Comparison of ENCODE assay signal across 17 cellular contexts in the genomic region with DNA sequence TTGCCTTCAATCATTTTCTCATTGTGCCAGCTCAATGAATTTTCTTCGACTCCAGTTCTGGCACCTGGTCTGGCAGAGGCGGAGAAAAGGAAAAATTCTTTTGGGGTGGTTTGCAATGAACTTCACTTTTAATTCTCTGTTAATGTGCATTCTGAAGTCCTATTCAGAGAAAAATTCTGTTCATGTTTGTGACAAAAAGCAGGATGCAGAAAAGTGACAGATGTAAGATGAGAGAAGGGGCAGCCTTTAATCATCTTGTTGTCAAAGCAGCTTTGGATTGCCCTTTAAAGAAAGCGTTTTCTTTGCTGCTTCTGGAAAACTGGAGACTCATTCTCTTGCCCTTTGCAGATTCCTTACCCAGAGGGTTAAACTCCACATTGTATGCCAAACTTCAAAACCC.
DNase-seq lines count a peak whose midpoint lies in the region; ATAC-seq and TF ChIP-seq lines count a peak whose summit lies in the region.
"Had no signal": no experiment of that assay in that cellular context is flagged by ENCODE, and none has a peak within 500 bp of the region (broad histone marks: within the 10 kb centered on the region; RNA-seq: fewer than 3 reads in every experiment).

No MANE protein-coding gene starts in this region.

- H3K27ac ChIP-seq in IMR-90 (ENCODE audit: insufficient read depth, low read length) (no peak overlapping the region), thyroid gland (no peak overlapping the region)
- H3K27ac ChIP-seq: 22Rv1, BLaER1 had no signal

- peak overlapping the region; percentile 21; the same call in 1 of the 2 replicates for H2BK120ac ChIP-seq in IMR-90 (ENCODE audit: low read depth, low read length)

- H2BK20ac ChIP-seq in IMR-90 (ENCODE audit: low read depth, low read length) = no peak overlapping the region

- H3K9me1 ChIP-seq in IMR-90 (ENCODE audit: insufficient read depth, low read length) = no peaks in the 10 kb centered on the region

- H3K9ac ChIP-seq in IMR-90 (ENCODE audit: low read depth, low read length) = no peak overlapping the region
- H3K9ac ChIP-seq: BLaER1 had no signal

- H4K20me1 ChIP-seq in IMR-90 (ENCODE audit: insufficient read depth, low read length) = no peaks in the 10 kb centered on the region
- H4K20me1 ChIP-seq: BLaER1 had no signal

- H3K4ac ChIP-seq in IMR-90 (ENCODE audit: low read depth, low read length) = no peak overlapping the region

- intact Hi-C loops in IMR-90 (cut with micrococcal nuclease) (no loop called here), Right ventricle myocardium superior (cut with DNase I) (no loop called here), thyroid gland (cut with DNase I) (no loop called here)

- CTCF ChIA-PET in IMR-90 (lab: Yijun Ruan, JAX) = no interaction called here

- dilution Hi-C loops in IMR-90 (cut with HindIII; ENCODE audit: low sequenced_read_pairs, unreplicated experiment) = no loop called here

- H2BK15ac ChIP-seq in IMR-90 (ENCODE audit: low read depth, low read length) = no peak overlapping the region

- TF ChIP-seq POLR2A in IMR-90 (IDR thresholded peaks at IDR 0.05; ENCODE audit: low read depth, low read length) (no peak), thyroid gland (IDR thresholded peaks at IDR 0.05) (no peak)

- no peak overlapping the region for H3K4me2 ChIP-seq in IMR-90 (ENCODE audit: low read depth, low read length)
- H3K4me2 ChIP-seq: BLaER1, GM23338 had no signal

- H3K27me3 ChIP-seq in IMR-90 (ENCODE audit: control insufficient read depth, insufficient read depth, low read length) (no peaks in the 10 kb centered on the region), thyroid gland (no peaks in the 10 kb centered on the region)
- H3K27me3 ChIP-seq: BLaER1 had no signal

- peak; percentile 69 for DNase-seq in NCI-H1694 treated with DMSO at 0.1 percent for 48 hours (lab: John Stamatoyannopoulos, UW)
- DNase-seq in NCI-H1694 (lab: John Stamatoyannopoulos, UW) = no peak
- DNase-seq in IMR-90 = no peak
- DNase-seq in glutamatergic neuron = no peak
- DNase-seq in retina = peak; percentile 21
- DNase-seq in Right ventricle myocardium superior = no peak
- no peak for DNase-seq in thyroid gland
- DNase-seq in HCEC 1CT = no peak
- DNase-seq: AML-193; Caco-2; CD8-positive, alpha-beta memory T cell; DMS53; GF-D8; H7 had no signal

- no TSS peak for BruUV-seq in IMR-90 (replicated peaks; lab: Mats Ljungman, UMichigan)

- ATAC-seq in IMR-90 (ENCODE audit: low read depth) (no peak), Right ventricle myocardium superior (ENCODE audit: poor library complexity) (no peak)

- H3K36me3 ChIP-seq in IMR-90 (ENCODE audit: control insufficient read depth, insufficient read depth, low read length) (no peaks in the 10 kb centered on the region), thyroid gland (no peaks in the 10 kb centered on the region)
- H3K36me3 ChIP-seq: BLaER1 had no signal

- H3K27ac Mint-ChIP-seq in glutamatergic neuron (ENCODE audit: unreplicated experiment) = peak overlapping the region; percentile 56
- H3K27ac Mint-ChIP-seq: CD8-positive, alpha-beta memory T cell; GM23338 had no signal

- H4K5ac ChIP-seq in IMR-90 (ENCODE audit: low read depth, low read length) = peak overlapping the region; percentile 40; the same call in 1 of the 2 replicates

- H2AK5ac ChIP-seq in IMR-90 (ENCODE audit: low read depth, low read length) = no peak overlapping the region

- no peak for TF ChIP-seq RAD21 in IMR-90 (IDR thresholded peaks at IDR 0.05; ENCODE audit: low read length)

- H3K23ac ChIP-seq in IMR-90 (ENCODE audit: low read depth, low read length) = no peak overlapping the region

- POLR2A ChIA-PET in IMR-90 (lab: Charles Lee; ENCODE audit: unreplicated experiment) = no interaction called here

- no peak for TF ChIP-seq CTCF in IMR-90 (conservative IDR thresholded peaks at IDR 0.05; ENCODE audit: low read depth, low read length)
- no peak for TF ChIP-seq CTCF in glutamatergic neuron (IDR thresholded peaks at IDR 0.05; ENCODE audit: partially characterized antibody, unreplicated experiment)
- no peak for TF ChIP-seq CTCF in thyroid gland (IDR thresholded peaks at IDR 0.05)

- in situ Hi-C loops in IMR-90 (cut with MboI; ENCODE audit: low sequenced_read_pairs) = no loop called here

- H3K9me3 Mint-ChIP-seq in glutamatergic neuron (ENCODE audit: unreplicated experiment) = no peaks in the 10 kb centered on the region
- H3K9me3 Mint-ChIP-seq: CD8-positive, alpha-beta memory T cell; GM23338 had no signal

- peak overlapping the region; percentile 61; the same call in 1 of the 2 replicates for H3K18ac ChIP-seq in IMR-90 (ENCODE audit: low read depth, low read length)

- H3K56ac ChIP-seq in IMR-90 (ENCODE audit: extremely low read depth, insufficient read depth, low read length) = no peak overlapping the region; the same call in 1 of the 2 replicates

- 0 out of 4 replicates have a peak overlapping the region, but pooled peaks of 1 of the 2 experiments have one; percentile 31 for H4K8ac ChIP-seq in IMR-90 (ENCODE audit: low read depth in 2 of 2, low read length in 2 of 2)

- H3K27me3 Mint-ChIP-seq in glutamatergic neuron (ENCODE audit: unreplicated experiment) = peaks cover 2% of the 10 kb centered on the region

- H3K9me3 ChIP-seq in IMR-90 (ENCODE audit: control insufficient read depth, insufficient read depth, low read length) (no peaks in the 10 kb centered on the region), thyroid gland (no peaks in the 10 kb centered on the region)
- H3K9me3 ChIP-seq: BLaER1, Caco-2 had no signal

- no CpG with 5 or more reads among the region's 3 CpGs for WGBS in IMR-90 (ENCODE audit: extremely low coverage in 2 of 2, insufficient read length in 1 of 2), 2 experiments
- 77 to 92% methylated on average over 3 of the region's 3 CpGs for WGBS in thyroid gland, 2 donors

- H3K4me1 ChIP-seq in IMR-90 (ENCODE audit: control insufficient read depth, insufficient read depth, low read length) (peaks cover 8% of the 10 kb centered on the region), thyroid gland (peaks cover 4 to 15% of the 10 kb centered on the region in 2 donors)
- H3K4me1 ChIP-seq: BLaER1, Caco-2 had no signal

- H3K79me1 ChIP-seq in IMR-90 (ENCODE audit: low read depth in 1 of 2, low read length in 2 of 2) = no peaks in the 10 kb centered on the region

- no peak overlapping the region for H3K4me3 Mint-ChIP-seq in glutamatergic neuron (ENCODE audit: unreplicated experiment)
- H3K4me3 Mint-ChIP-seq: CD8-positive, alpha-beta memory T cell; GM23338 had no signal

- no peak overlapping the region for H2AK9ac ChIP-seq in IMR-90 (replicated peaks; ENCODE audit: low read depth, low read length, poor library complexity)

- peak overlapping the region; percentile 20; the same call in 1 of the 2 replicates for H3K14ac ChIP-seq in IMR-90 (replicated peaks; ENCODE audit: low read depth, low read length)

- H2BK5ac ChIP-seq in IMR-90 (ENCODE audit: low read depth, low read length, poor library complexity, severe bottlenecking) = no peak overlapping the region

- H3K36me3 Mint-ChIP-seq in glutamatergic neuron (ENCODE audit: unreplicated experiment) = no peaks in the 10 kb centered on the region
- H3K36me3 Mint-ChIP-seq: CD8-positive, alpha-beta memory T cell had no signal

- no peak overlapping the region for H2AFZ ChIP-seq in IMR-90 (replicated peaks; ENCODE audit: low read length, poor library complexity)

- H3K4me3 ChIP-seq in IMR-90 (ENCODE audit: insufficient read depth, low read depth, low read length) = no peak overlapping the region
- no peak overlapping the region for H3K4me3 ChIP-seq in thyroid gland (replicated peaks in 1 of 3)
- H3K4me3 ChIP-seq: BLaER1, GM23338 had no signal

- peaks cover 31% of the 10 kb centered on the region for H3K4me1 Mint-ChIP-seq in glutamatergic neuron (ENCODE audit: low read depth, unreplicated experiment)
- H3K4me1 Mint-ChIP-seq: CD8-positive, alpha-beta memory T cell had no signal

- no peak overlapping the region; the same call in 1 of the 2 replicates for H4K91ac ChIP-seq in IMR-90 (ENCODE audit: insufficient read depth, low read depth, low read length)

TF ChIP-seq in IMR-90, 13 proteins besides CTCF, POLR2A, EP300 and RAD21:
- TF ChIP-seq MAFK (IDR thresholded peaks at IDR 0.05; ENCODE audit: low read depth, low read length) = no peak
- TF ChIP-seq NFE2L2 (IDR thresholded peaks at IDR 0.05; ENCODE audit: low read depth, low read length) = no peak
- no peak for TF ChIP-seq SMC3 (IDR thresholded peaks at IDR 0.05; ENCODE audit: low read depth, low read length)
- TF ChIP-seq MXI1 (IDR thresholded peaks at IDR 0.05; ENCODE audit: borderline replicate concordance, low read depth, low read length) = no peak
- no peak for TF ChIP-seq FOS (IDR thresholded peaks at IDR 0.05; ENCODE audit: low read depth, low read length)
- TF ChIP-seq, protein P1, sequence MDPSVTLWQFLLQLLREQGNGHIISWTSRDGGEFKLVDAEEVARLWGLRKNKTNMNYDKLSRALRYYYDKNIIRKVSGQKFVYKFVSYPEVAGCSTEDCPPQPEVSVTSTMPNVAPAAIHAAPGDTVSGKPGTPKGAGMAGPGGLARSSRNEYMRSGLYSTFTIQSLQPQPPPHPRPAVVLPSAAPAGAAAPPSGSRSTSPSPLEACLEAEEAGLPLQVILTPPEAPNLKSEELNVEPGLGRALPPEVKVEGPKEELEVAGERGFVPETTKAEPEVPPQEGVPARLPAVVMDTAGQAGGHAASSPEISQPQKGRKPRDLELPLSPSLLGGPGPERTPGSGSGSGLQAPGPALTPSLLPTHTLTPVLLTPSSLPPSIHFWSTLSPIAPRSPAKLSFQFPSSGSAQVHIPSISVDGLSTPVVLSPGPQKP (IDR thresholded peaks at IDR 0.05; ENCODE audit: borderline replicate concordance, low read depth, low read length) = no peak
- no peak for TF ChIP-seq BHLHE40 (IDR thresholded peaks at IDR 0.05; ENCODE audit: low read depth, low read length)

Comparison
In these comparisons a context has a peak if more than half of its experiments do, and no peak if none do; other contexts are left out.
1. DNase-seq: peak in NCI-H1694 treated with DMSO at 0.1 percent for 48 hours (single experiment) and retina (single experiment); none in NCI-H1694 (single experiment), IMR-90 (single experiment), glutamatergic neuron (single experiment), Right ventricle myocardium superior (single experiment), thyroid gland (0 of 2) and HCEC 1CT (single experiment).